ENCODE assay signal across 20 cellular contexts in genomic region chr1:6504887-6505286, GRCh38. TPM values are rescaled to one million over a fixed set of nuclear protein-coding genes. Genes with fewer than 3 reads are reported as not detected.
DNase-seq lines count a peak whose midpoint lies in the region; ATAC-seq, FAIRE-seq and TF ChIP-seq lines count a peak whose summit lies in the region.
"Had no signal": no experiment of that assay in that cellular context is flagged by ENCODE, and none has a peak within 500 bp of the region (broad histone marks: within the 10 kb centered on the region; RNA-seq: fewer than 3 reads in every experiment).

No MANE protein-coding gene starts in this region.

- no peaks in the 10 kb centered on the region for H3K4me1 Mint-ChIP-seq in T-helper 2 cell treated with Interferon-gamma antibody and Interleukin-4, amounts not matched to agents 5 μg/mL and 100 μg/mL, for 36 hours (ENCODE audit: low read depth)

- H3K27me3 ChIP-seq in HepG2 (ENCODE audit: control insufficient read depth in 1 of 2, insufficient read depth in 2 of 2, low read length in 2 of 2): peaks cover 36 to 83% of the 10 kb centered on the region in 2 experiments; a peak in 4 of 5 replicates
- H3K27me3 ChIP-seq in right lobe of liver: no peaks in the 10 kb centered on the region
- H3K27me3 ChIP-seq in osteoblast (ENCODE audit: insufficient read depth, low read length): no peaks in the 10 kb centered on the region

- no peak for DNase-seq in HepG2 (ENCODE audit: low spot score)
- no peak for DNase-seq in right lobe of liver
- peak; percentile 52 for DNase-seq in islet precursor cell
- DNase-seq in osteoblast (ENCODE audit: insufficient read length, low spot score, missing footprints): peak; percentile 81
- DNase-seq in T-helper 2 cell treated with Interferon-gamma antibody and Interleukin-4, amounts not matched to agents 5 μg/mL and 100 μg/mL, for 36 hours (ENCODE audit: low spot score): no peak
- DNase-seq: AML-193; Calu3; CD8-positive, alpha-beta T cell; DMS79 treated with DMSO at 0.1 percent for 48 hours; GF-D8; HFFc6; IMR-90 had no signal

- no peak overlapping the region for H2AFZ ChIP-seq in HepG2 (ENCODE audit: low read length)
- H2AFZ ChIP-seq in osteoblast (ENCODE audit: low read length): no peak overlapping the region

- BruUV-seq in HepG2 (replicated peaks; lab: Mats Ljungman, UMichigan): no TSS peak

- no peak for FAIRE-seq in HepG2 (lab: Jason Lieb, UNC)
- FAIRE-seq: A549, H54, K562 had no signal

- H3K4me1 ChIP-seq in HepG2 (ENCODE audit: insufficient read depth, low read length): peaks cover 59% of the 10 kb centered on the region
- H3K4me1 ChIP-seq in right lobe of liver: no peaks in the 10 kb centered on the region
- peaks cover 22% of the 10 kb centered on the region for H3K4me1 ChIP-seq in osteoblast (ENCODE audit: insufficient read depth, low read length)
- H3K4me1 ChIP-seq: A549 had no signal

- TF ChIP-seq CTCF in HepG2 (CRISPR knock-in tag; IDR thresholded peaks at IDR 0.05): no peak
- no peak for TF ChIP-seq CTCF in right lobe of liver (IDR thresholded peaks at IDR 0.05)
- TF ChIP-seq CTCF in osteoblast (IDR thresholded peaks at IDR 0.05; ENCODE audit: extremely low read depth, low read depth, low read length): no peak

- no peaks in the 10 kb centered on the region for H3K27me3 Mint-ChIP-seq in T-helper 2 cell treated with Interferon-gamma antibody and Interleukin-4, amounts not matched to agents 5 μg/mL and 100 μg/mL, for 36 hours (ENCODE audit: low read depth)

- no peak overlapping the region for H3K4me3 Mint-ChIP-seq in T-helper 2 cell treated with Interferon-gamma antibody and Interleukin-4, amounts not matched to agents 5 μg/mL and 100 μg/mL, for 36 hours
- H3K4me3 Mint-ChIP-seq: CD8-positive, alpha-beta T cell; HFFc6 had no signal

- TF ChIP-seq POLR2A in HepG2 (IDR thresholded peaks at IDR 0.05; ENCODE audit: insufficient read depth in 1 of 2, low read depth in 2 of 2, low read length in 2 of 2) (no peak), right lobe of liver (IDR thresholded peaks at IDR 0.05) (no peak)

- intact Hi-C loops in HepG2 (cut with micrococcal nuclease; ENCODE audit: unreplicated experiment) (no loop called here), right lobe of liver (cut with DNase I) (no loop called here)

- H3K9ac ChIP-seq in HepG2 (ENCODE audit: insufficient read depth, low read depth, low read length): no peak overlapping the region

- in situ Hi-C loops in HepG2 (cut with HindIII; ENCODE audit: extremely low pct_ligation_motif_present, low pct_unique_long_range_greater_than_20kb): no loop called here

- H3K79me2 ChIP-seq in HepG2 (ENCODE audit: insufficient read depth, low read length): no peaks in the 10 kb centered on the region
- H3K79me2 ChIP-seq in osteoblast (ENCODE audit: insufficient read depth, low read length): no peaks in the 10 kb centered on the region

- H3K4me2 ChIP-seq in HepG2 (ENCODE audit: low read depth, low read length): no peak overlapping the region
- H3K4me2 ChIP-seq in osteoblast (ENCODE audit: insufficient read depth, low read length): no peak overlapping the region
- H3K4me2 ChIP-seq: A549 had no signal

- TF ChIP-seq EP300 in HepG2 (IDR thresholded peaks at IDR 0.05; ENCODE audit: low read depth in 2 of 2, low read length in 2 of 2): no peak
- TF ChIP-seq EP300 in HepG2 (CRISPR knock-in tag; IDR thresholded peaks at IDR 0.05; ENCODE audit: borderline replicate concordance): no peak

- ATAC-seq in HepG2: no peak
- no peak for ATAC-seq in right lobe of liver
- ATAC-seq in HG03039 (IDR thresholded peaks at IDR 0.05; ENCODE audit: unreplicated experiment): no peak
- ATAC-seq in GM19328 (IDR thresholded peaks at IDR 0.05; ENCODE audit: unreplicated experiment): no peak
- ATAC-seq: A549; CD8-positive, alpha-beta T cell; HCT116; K562 had no signal

- H3K36me3 ChIP-seq in HepG2 (replicated peaks in 1 of 2; ENCODE audit: control insufficient read depth in 1 of 2, insufficient read depth in 2 of 2, low read length in 2 of 2): no peaks in the 10 kb centered on the region
- no peaks in the 10 kb centered on the region for H3K36me3 ChIP-seq in right lobe of liver
- H3K36me3 ChIP-seq in osteoblast (ENCODE audit: insufficient read depth, low read length): no peaks in the 10 kb centered on the region

- POLR2A ChIA-PET in HepG2 (lab: Yijun Ruan, JAX): no interaction called here

- H3K36me3 Mint-ChIP-seq in T-helper 2 cell treated with Interferon-gamma antibody and Interleukin-4, amounts not matched to agents 5 μg/mL and 100 μg/mL, for 36 hours (ENCODE audit: low read depth): no peaks in the 10 kb centered on the region
- H3K36me3 Mint-ChIP-seq: CD8-positive, alpha-beta T cell had no signal

- TF ChIP-seq RAD21 in HepG2 (CRISPR knock-in tag; IDR thresholded peaks at IDR 0.05): no peak

- no peak overlapping the region for H3K27ac Mint-ChIP-seq in T-helper 2 cell treated with Interferon-gamma antibody and Interleukin-4, amounts not matched to agents 5 μg/mL and 100 μg/mL, for 36 hours
- H3K27ac Mint-ChIP-seq: CD8-positive, alpha-beta T cell; HFFc6 had no signal

- H3K9me3 Mint-ChIP-seq in T-helper 2 cell treated with Interferon-gamma antibody and Interleukin-4, amounts not matched to agents 5 μg/mL and 100 μg/mL, for 36 hours: no peaks in the 10 kb centered on the region
- H3K9me3 Mint-ChIP-seq: CD8-positive, alpha-beta T cell; HFFc6 had no signal

- H4K20me1 ChIP-seq in HepG2 (ENCODE audit: insufficient read depth, low read length) (no peaks in the 10 kb centered on the region), osteoblast (ENCODE audit: insufficient read depth, low read length) (no peaks in the 10 kb centered on the region)

- H3K27ac ChIP-seq in HepG2 (ENCODE audit: extremely low read length, insufficient read depth, low read length) (no peak overlapping the region), right lobe of liver (no peak overlapping the region), osteoblast (ENCODE audit: low read depth, low read length) (no peak overlapping the region)
- H3K27ac ChIP-seq: 22Rv1, A549 had no signal

- 76% methylated on average over 4 of the region's 15 CpGs for WGBS in HepG2 (ENCODE audit: low lambda C conversion rate)
- WGBS in right lobe of liver (ENCODE audit: insufficient coverage, low coverage, low lambda C conversion rate, missing lambda C conversion rate): 81% methylated on average over 5 of the region's 15 CpGs

- H3K4me3 ChIP-seq in HepG2 (replicated peaks in 1 of 3; ENCODE audit: insufficient read depth in 1 of 3, low read depth in 2 of 3, low read length in 3 of 3) (no peak overlapping the region), right lobe of liver (no peak overlapping the region), osteoblast (ENCODE audit: insufficient read depth, low read length) (no peak overlapping the region)
- H3K4me3 ChIP-seq: A549, K562 had no signal

- CTCF ChIA-PET in HepG2 (lab: Yijun Ruan, JAX; ENCODE audit: low intra/inter-chr PET ratio, low total read pairs): no interaction called here

- no peaks in the 10 kb centered on the region for H3K9me3 ChIP-seq in HepG2 (ENCODE audit: low read length)
- H3K9me3 ChIP-seq in right lobe of liver: no peaks in the 10 kb centered on the region
- H3K9me3 ChIP-seq in osteoblast (ENCODE audit: low read depth, low read length): no peaks in the 10 kb centered on the region
- H3K9me3 ChIP-seq: A549 had no signal

RNA-seq across cellular contexts. Expression of gene PLEKHG5, which starts 13.4 kb away (rescaled TPM):
- total RNA-seq in HepG2 (2016; rRNA removed; fragmentation: Illumina TruSeq; extraction: Trizol) (1.9 and 3.5 TPM in 2 replicates), right lobe of liver (1 to 10 TPM in 5 of 6 experiments, under 1 TPM in 1; 0.70 to 2.3 (median 1.5) TPM), osteoblast (11.2 and 13.3 TPM in 2 replicates)
- total RNA-seq in HepG2 (2016; cell fraction: cytosol; rRNA removed; fragmentation: Illumina TruSeq; extraction: Trizol; ENCODE audit: low read depth): 0.51 and 0.62 TPM in 2 replicates
- total RNA-seq in HepG2 (2016; cell fraction: insoluble cytoplasmic fraction; rRNA removed; fragmentation: Illumina TruSeq; extraction: Trizol): 1.4 and 3.4 TPM in 2 replicates
- 0.99 and 1.2 TPM in 2 replicates for total RNA-seq in HepG2 (2016; cell fraction: membrane; rRNA removed; fragmentation: Illumina TruSeq; extraction: Trizol)
- total RNA-seq in HepG2 (2016; cell fraction: nucleus; rRNA removed; fragmentation: Illumina TruSeq; extraction: Trizol): 3.3 and 4.4 TPM in 2 replicates
- polyA plus RNA-seq in HepG2 (2011; rRNA removed): 1.9 and 2.6 TPM in 2 replicates
- 1.1 and 1.7 TPM in 2 replicates for polyA plus RNA-seq in HepG2 (2011; cell fraction: cytosol; rRNA removed)
- 17.2 and 22.8 TPM in 2 replicates for polyA plus RNA-seq in HepG2 (2011; cell fraction: nucleus; rRNA removed)
- 1.4 and 1.5 TPM in 2 replicates for polyA plus RNA-seq in HepG2 (2012)
- 0.23 and 0.25 TPM in 2 replicates for polyA plus RNA-seq in HepG2 (2016; cell fraction: cytosol; fragmentation: Illumina TruSeq; extraction: Trizol; ENCODE audit: low read depth)
- polyA plus RNA-seq in HepG2 (2016; cell fraction: insoluble cytoplasmic fraction; fragmentation: Illumina TruSeq; extraction: Trizol; ENCODE audit: low read depth): 1.9 and 2.0 TPM in 2 replicates
- polyA plus RNA-seq in HepG2 (2016; cell fraction: membrane; fragmentation: Illumina TruSeq; extraction: Trizol; ENCODE audit: low read depth): 0.45 and 0.71 TPM in 2 replicates
- 9.3 and 11.3 TPM in 2 replicates for polyA plus RNA-seq in HepG2 (2016; cell fraction: nucleus; fragmentation: Illumina TruSeq; extraction: Trizol; ENCODE audit: insufficient read depth, low read depth)
- 1.9 and 3.8 TPM in 2 replicates for polyA minus RNA-seq in HepG2 (2011; rRNA and poly(A)+ RNA removed; ENCODE audit: low replicate concordance)
- polyA minus RNA-seq in HepG2 (2011; cell fraction: cytosol; rRNA and poly(A)+ RNA removed): 1.4 TPM in 2 replicates
- polyA minus RNA-seq in HepG2 (2011; cell fraction: nucleus; rRNA and poly(A)+ RNA removed): 2.6 and 3.0 TPM in 2 replicates

RNA-seq across cellular contexts. Expression of gene TNFRSF25, which starts 38.9 kb away (rescaled TPM):
- total RNA-seq in HepG2 (2016; rRNA removed; fragmentation: Illumina TruSeq; extraction: Trizol): 0.55 and 1.5 TPM in 2 replicates
- 0.40 and 0.44 TPM in 2 replicates for total RNA-seq in HepG2 (2016; cell fraction: cytosol; rRNA removed; fragmentation: Illumina TruSeq; extraction: Trizol; ENCODE audit: low read depth)
- 0.13 and 0.97 TPM in 2 replicates for total RNA-seq in HepG2 (2016; cell fraction: insoluble cytoplasmic fraction; rRNA removed; fragmentation: Illumina TruSeq; extraction: Trizol)
- 0.34 and 0.37 TPM in 2 replicates for total RNA-seq in HepG2 (2016; cell fraction: membrane; rRNA removed; fragmentation: Illumina TruSeq; extraction: Trizol)
- 1.5 and 1.6 TPM in 2 replicates for total RNA-seq in HepG2 (2016; cell fraction: nucleus; rRNA removed; fragmentation: Illumina TruSeq; extraction: Trizol)
- 1.4 and 1.6 TPM in 2 replicates for polyA plus RNA-seq in HepG2 (2011; rRNA removed)
- 0.47 and 0.64 TPM in 2 replicates for polyA plus RNA-seq in HepG2 (2011; cell fraction: cytosol; rRNA removed)
- 18.5 and 21.8 TPM in 2 replicates for polyA plus RNA-seq in HepG2 (2011; cell fraction: nucleus; rRNA removed)
- polyA plus RNA-seq in HepG2 (2012): 3.9 and 4.6 TPM in 2 replicates
- polyA plus RNA-seq in HepG2 (2016; cell fraction: cytosol; fragmentation: Illumina TruSeq; extraction: Trizol; ENCODE audit: low read depth): 0.43 TPM in 1 of 2 replicates, not detected in the other
- polyA plus RNA-seq in HepG2 (2016; cell fraction: insoluble cytoplasmic fraction; fragmentation: Illumina TruSeq; extraction: Trizol; ENCODE audit: low read depth): 0.17 and 0.44 TPM in 2 replicates
- 0.17 TPM in 1 of 2 replicates, not detected in the other for polyA plus RNA-seq in HepG2 (2016; cell fraction: membrane; fragmentation: Illumina TruSeq; extraction: Trizol; ENCODE audit: low read depth)
- polyA plus RNA-seq in HepG2 (2016; cell fraction: nucleus; fragmentation: Illumina TruSeq; extraction: Trizol; ENCODE audit: insufficient read depth, low read depth): 5.2 and 7.0 TPM in 2 replicates
- 0.68 and 1.8 TPM in 2 replicates for polyA minus RNA-seq in HepG2 (2011; rRNA and poly(A)+ RNA removed; ENCODE audit: low replicate concordance)
- not detected in 2 replicates for polyA minus RNA-seq in HepG2 (2011; cell fraction: cytosol; rRNA and poly(A)+ RNA removed)
- polyA minus RNA-seq in HepG2 (2011; cell fraction: nucleus; rRNA and poly(A)+ RNA removed): 1.3 and 1.9 TPM in 2 replicates
- 1 to 10 TPM; 1.1 to 3.2 (median 2.1) TPM for total RNA-seq in right lobe of liver
- total RNA-seq in osteoblast: 3.3 and 5.0 TPM in 2 replicates

RNA-seq across cellular contexts. Expression of gene NOL9, which starts 49.4 kb away (rescaled TPM):
- total RNA-seq in HepG2 (2016; rRNA removed; fragmentation: Illumina TruSeq; extraction: Trizol) (20.2 and 24.7 TPM in 2 replicates), right lobe of liver (10 to 100 TPM in 3 of 6 experiments, 1 to 10 TPM in 3; 8.9 to 13.1 (median 10.7) TPM), osteoblast (31.1 and 32.1 TPM in 2 replicates)
- 4.3 and 6.3 TPM in 2 replicates for total RNA-seq in HepG2 (2016; cell fraction: cytosol; rRNA removed; fragmentation: Illumina TruSeq; extraction: Trizol; ENCODE audit: low read depth)
- total RNA-seq in HepG2 (2016; cell fraction: insoluble cytoplasmic fraction; rRNA removed; fragmentation: Illumina TruSeq; extraction: Trizol): 19.4 and 25.8 TPM in 2 replicates
- 5.9 and 8.3 TPM in 2 replicates for total RNA-seq in HepG2 (2016; cell fraction: membrane; rRNA removed; fragmentation: Illumina TruSeq; extraction: Trizol)
- total RNA-seq in HepG2 (2016; cell fraction: nucleus; rRNA removed; fragmentation: Illumina TruSeq; extraction: Trizol): 26.3 and 28.9 TPM in 2 replicates
- polyA plus RNA-seq in HepG2 (2011; rRNA removed): 13.0 and 18.0 TPM in 2 replicates
- polyA plus RNA-seq in HepG2 (2011; cell fraction: cytosol; rRNA removed): 4.1 and 6.3 TPM in 2 replicates
- 21.8 and 23.2 TPM in 2 replicates for polyA plus RNA-seq in HepG2 (2011; cell fraction: nucleus; rRNA removed)
- polyA plus RNA-seq in HepG2 (2012): 5.5 and 7.7 TPM in 2 replicates
- 1.00 and 1.3 TPM in 2 replicates for polyA plus RNA-seq in HepG2 (2016; cell fraction: cytosol; fragmentation: Illumina TruSeq; extraction: Trizol; ENCODE audit: low read depth)
- polyA plus RNA-seq in HepG2 (2016; cell fraction: insoluble cytoplasmic fraction; fragmentation: Illumina TruSeq; extraction: Trizol; ENCODE audit: low read depth): 11.8 and 15.3 TPM in 2 replicates
- 2.0 and 2.6 TPM in 2 replicates for polyA plus RNA-seq in HepG2 (2016; cell fraction: membrane; fragmentation: Illumina TruSeq; extraction: Trizol; ENCODE audit: low read depth)
- 25.2 and 25.4 TPM in 2 replicates for polyA plus RNA-seq in HepG2 (2016; cell fraction: nucleus; fragmentation: Illumina TruSeq; extraction: Trizol; ENCODE audit: insufficient read depth, low read depth)
- polyA minus RNA-seq in HepG2 (2011; rRNA and poly(A)+ RNA removed; ENCODE audit: low replicate concordance): 14.0 and 45.5 TPM in 2 replicates
- polyA minus RNA-seq in HepG2 (2011; cell fraction: cytosol; rRNA and poly(A)+ RNA removed): 5.5 and 8.8 TPM in 2 replicates
- 63.2 and 74.2 TPM in 2 replicates for polyA minus RNA-seq in HepG2 (2011; cell fraction: nucleus; rRNA and poly(A)+ RNA removed)

RNA-seq across cellular contexts. Expression of gene TAS1R1, which starts 50.2 kb away (rescaled TPM):
- total RNA-seq in HepG2 (2016; rRNA removed; fragmentation: Illumina TruSeq; extraction: Trizol): 0.98 and 1.4 TPM in 2 replicates
- total RNA-seq in HepG2 (2016; cell fraction: cytosol; rRNA removed; fragmentation: Illumina TruSeq; extraction: Trizol; ENCODE audit: low read depth): 0.26 and 0.30 TPM in 2 replicates
- 1.4 and 1.7 TPM in 2 replicates for total RNA-seq in HepG2 (2016; cell fraction: insoluble cytoplasmic fraction; rRNA removed; fragmentation: Illumina TruSeq; extraction: Trizol)
- 1.1 and 2.0 TPM in 2 replicates for total RNA-seq in HepG2 (2016; cell fraction: membrane; rRNA removed; fragmentation: Illumina TruSeq; extraction: Trizol)
- total RNA-seq in HepG2 (2016; cell fraction: nucleus; rRNA removed; fragmentation: Illumina TruSeq; extraction: Trizol): 1.1 TPM in 2 replicates
- polyA plus RNA-seq in HepG2 (2011; rRNA removed): 1.6 and 1.9 TPM in 2 replicates
- polyA plus RNA-seq in HepG2 (2011; cell fraction: cytosol; rRNA removed): 1.8 and 2.4 TPM in 2 replicates
- 0.93 and 1.9 TPM in 2 replicates for polyA plus RNA-seq in HepG2 (2011; cell fraction: nucleus; rRNA removed)
- polyA plus RNA-seq in HepG2 (2012): 0.30 and 0.32 TPM in 2 replicates
- 0.71 and 0.72 TPM in 2 replicates for polyA plus RNA-seq in HepG2 (2016; cell fraction: cytosol; fragmentation: Illumina TruSeq; extraction: Trizol; ENCODE audit: low read depth)
- polyA plus RNA-seq in HepG2 (2016; cell fraction: insoluble cytoplasmic fraction; fragmentation: Illumina TruSeq; extraction: Trizol; ENCODE audit: low read depth): 0.81 and 1.2 TPM in 2 replicates
- polyA plus RNA-seq in HepG2 (2016; cell fraction: membrane; fragmentation: Illumina TruSeq; extraction: Trizol; ENCODE audit: low read depth): 1.2 TPM in 2 replicates
- 1.9 and 2.5 TPM in 2 replicates for polyA plus RNA-seq in HepG2 (2016; cell fraction: nucleus; fragmentation: Illumina TruSeq; extraction: Trizol; ENCODE audit: insufficient read depth, low read depth)
- 0.09 and 5.5 TPM in 2 replicates for polyA minus RNA-seq in HepG2 (2011; rRNA and poly(A)+ RNA removed; ENCODE audit: low replicate concordance)
- polyA minus RNA-seq in HepG2 (2011; cell fraction: cytosol; rRNA and poly(A)+ RNA removed): 0.79 and 1.3 TPM in 2 replicates
- polyA minus RNA-seq in HepG2 (2011; cell fraction: nucleus; rRNA and poly(A)+ RNA removed): 0.26 and 1.2 TPM in 2 replicates
- under 1 TPM in 1 of 6 experiments, not detected in 5; 0.26 TPM for total RNA-seq in right lobe of liver
- total RNA-seq in osteoblast: under 0.01 and 0.29 TPM in 2 replicates
- total RNA-seq: Calu3; CD8-positive, alpha-beta T cell; HFFc6; HT1080; IMR-90; K562 had no signal
- polyA plus RNA-seq: A549 had no signal

Comparison
In these comparisons a context has a peak if more than half of its experiments do, and no peak if none do; other contexts are left out.
1. DNase-seq: peak in islet precursor cell (single experiment) and osteoblast (single experiment); none in HepG2 (single experiment), right lobe of liver (0 of 3) and T-helper 2 cell treated with Interferon-gamma antibody and Interleukin-4, amounts not matched to agents 5 μg/mL and 100 μg/mL, for 36 hours (single experiment).